30 cellular contexts compared by ENCODE assay signal in the genomic region with DNA sequence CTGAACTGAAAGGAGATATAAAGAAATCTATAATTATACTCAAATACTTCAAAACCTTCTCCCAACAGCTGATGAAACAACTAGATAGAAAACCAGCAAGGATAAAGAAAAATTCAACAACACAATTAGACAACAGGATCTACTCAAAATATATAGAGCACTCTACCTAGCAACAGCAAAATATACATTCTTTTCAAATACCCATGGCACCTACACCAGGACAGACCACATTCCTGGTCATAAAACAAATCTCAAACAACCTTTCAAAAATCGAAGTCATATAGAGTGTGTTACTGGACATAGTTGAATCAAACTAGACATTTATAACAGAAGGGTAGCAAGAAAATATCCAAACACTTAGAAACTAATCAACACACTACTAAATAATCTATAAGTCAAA.
"Had no signal": no experiment of that assay in that cellular context is flagged by ENCODE, and none has a peak within 500 bp of the region (broad histone marks: within the 10 kb centered on the region; RNA-seq: fewer than 3 reads in every experiment).

No MANE protein-coding gene starts in this region.

- DNase-seq: hypothalamus; immature natural killer cell; kidney; left colon; left lung; lower lobe of right lung; mesendoderm; midbrain; mucosa of descending colon; naive thymus-derived CD4-positive, alpha-beta T cell; nucleus accumbens; pancreas; posterior cingulate gyrus; retina; right cardiac atrium; stimulated activated CD4-positive, alpha-beta T cell treated with anti-CD3 and anti-CD28 coated beads, Interleukin-12 subunit alpha, Interleukin-12 subunit beta, amount 100 ng/mL, for 4 hours; stimulated activated CD4-positive, alpha-beta T cell treated with anti-CD3 and anti-CD28 coated beads, Interleukin-15, amount 100 ng/mL, for 24 hours; stimulated activated CD4-positive, alpha-beta T cell treated with anti-CD3 and anti-CD28 coated beads, Interleukin-2, amount 100 ng/mL, for 24 hours; stimulated activated CD4-positive, alpha-beta T cell treated with anti-CD3 and anti-CD28 coated beads, Interleukin-4, amount 100 ng/mL, for 1 hour; stimulated activated naive B cell treated with anti-CD40 and anti-IgM and Interleukin-4, amounts not matched to agents 10 μg/mL and 1 μg/mL and 100 μg/mL, for 72 hours; tibial artery; uterus had no signal

- H3K27ac ChIP-seq: lower lobe of right lung, pancreas, prostate gland, skin epidermis, suprapubic skin, thoracic aorta, tibial artery, uterus had no signal

- H3K27ac Mint-ChIP-seq: immature natural killer cell; natural killer cell treated with Interleukin-12 subunit alpha and Interleukin-12 subunit beta and Interleukin-15 and Interleukin-18, amount 100 ng/mL, for 72 hours; stimulated activated naive B cell treated with anti-CD40 and anti-IgM and Interleukin-4, amounts not matched to agents 10 μg/mL and 1 μg/mL and 100 μg/mL, for 72 hours; stimulated activated naive CD8-positive, alpha-beta T cell treated with anti-CD3 and anti-CD28 coated beads, Interleukin-15, Interleukin-2, amounts not matched to agents 100 ng/mL and 50 ng/mL, for 24 hours had no signal

- H3K27me3 ChIP-seq: left lung, pancreas, suprapubic skin, tibial artery, uterus had no signal

- H3K27me3 Mint-ChIP-seq: naive thymus-derived CD4-positive, alpha-beta T cell; natural killer cell treated with Interleukin-12 subunit alpha and Interleukin-12 subunit beta and Interleukin-15 and Interleukin-18, amount 100 ng/mL, for 72 hours; stimulated activated naive B cell treated with anti-CD40 and anti-IgM and Interleukin-4, amounts not matched to agents 10 μg/mL and 1 μg/mL and 100 μg/mL, for 72 hours; stimulated activated naive CD8-positive, alpha-beta T cell treated with anti-CD3 and anti-CD28 coated beads, Interleukin-15, Interleukin-2, amounts not matched to agents 100 ng/mL and 50 ng/mL, for 24 hours had no signal

- H3K9me3 ChIP-seq: lower lobe of right lung, mucosa of descending colon, pancreas, prostate gland, suprapubic skin, thoracic aorta, tibial artery, uterus had no signal

- H3K4me3 ChIP-seq: left lung, lower lobe of right lung, mucosa of descending colon, pancreas, prostate gland, skin epidermis, suprapubic skin, thoracic aorta, tibial artery, uterus had no signal

- H3K36me3 ChIP-seq: lower lobe of right lung, pancreas, prostate gland, suprapubic skin, thoracic aorta, tibial artery, uterus had no signal

- H3K9me3 Mint-ChIP-seq: immature natural killer cell; natural killer cell treated with Interleukin-12 subunit alpha and Interleukin-12 subunit beta and Interleukin-15 and Interleukin-18, amount 100 ng/mL, for 72 hours; stimulated activated naive B cell treated with anti-CD40 and anti-IgM and Interleukin-4, amounts not matched to agents 10 μg/mL and 1 μg/mL and 100 μg/mL, for 72 hours; stimulated activated naive CD8-positive, alpha-beta T cell treated with anti-CD3 and anti-CD28 coated beads, Interleukin-15, Interleukin-2, amounts not matched to agents 100 ng/mL and 50 ng/mL, for 24 hours had no signal

- H3K4me1 ChIP-seq: left lung, lower lobe of right lung, prostate gland, uterus had no signal

- H3K36me3 Mint-ChIP-seq: natural killer cell treated with Interleukin-12 subunit alpha and Interleukin-12 subunit beta and Interleukin-15 and Interleukin-18, amount 100 ng/mL, for 72 hours had no signal

- H3K4me3 Mint-ChIP-seq: immature natural killer cell; naive thymus-derived CD4-positive, alpha-beta T cell; natural killer cell treated with Interleukin-12 subunit alpha and Interleukin-12 subunit beta and Interleukin-15 and Interleukin-18, amount 100 ng/mL, for 72 hours; neural crest cell; stimulated activated naive B cell treated with anti-CD40 and anti-IgM and Interleukin-4, amounts not matched to agents 10 μg/mL and 1 μg/mL and 100 μg/mL, for 72 hours; stimulated activated naive CD8-positive, alpha-beta T cell treated with anti-CD3 and anti-CD28 coated beads, Interleukin-15, Interleukin-2, amounts not matched to agents 100 ng/mL and 50 ng/mL, for 24 hours had no signal

- ATAC-seq: left colon; left lung; lower lobe of right lung; mucosa of descending colon; naive thymus-derived CD4-positive, alpha-beta T cell; natural killer cell treated with Interleukin-12 subunit alpha and Interleukin-12 subunit beta and Interleukin-15 and Interleukin-18, amount 100 ng/mL, for 72 hours; pancreas; right cardiac atrium; sciatic nerve; stimulated activated naive B cell treated with anti-CD40 and anti-IgM and Interleukin-4, amounts not matched to agents 10 μg/mL and 1 μg/mL and 100 μg/mL, for 72 hours had no signal

- H3K4me1 Mint-ChIP-seq: immature natural killer cell had no signal
